8 cellular contexts compared by ENCODE assay signal in the genomic region with DNA sequence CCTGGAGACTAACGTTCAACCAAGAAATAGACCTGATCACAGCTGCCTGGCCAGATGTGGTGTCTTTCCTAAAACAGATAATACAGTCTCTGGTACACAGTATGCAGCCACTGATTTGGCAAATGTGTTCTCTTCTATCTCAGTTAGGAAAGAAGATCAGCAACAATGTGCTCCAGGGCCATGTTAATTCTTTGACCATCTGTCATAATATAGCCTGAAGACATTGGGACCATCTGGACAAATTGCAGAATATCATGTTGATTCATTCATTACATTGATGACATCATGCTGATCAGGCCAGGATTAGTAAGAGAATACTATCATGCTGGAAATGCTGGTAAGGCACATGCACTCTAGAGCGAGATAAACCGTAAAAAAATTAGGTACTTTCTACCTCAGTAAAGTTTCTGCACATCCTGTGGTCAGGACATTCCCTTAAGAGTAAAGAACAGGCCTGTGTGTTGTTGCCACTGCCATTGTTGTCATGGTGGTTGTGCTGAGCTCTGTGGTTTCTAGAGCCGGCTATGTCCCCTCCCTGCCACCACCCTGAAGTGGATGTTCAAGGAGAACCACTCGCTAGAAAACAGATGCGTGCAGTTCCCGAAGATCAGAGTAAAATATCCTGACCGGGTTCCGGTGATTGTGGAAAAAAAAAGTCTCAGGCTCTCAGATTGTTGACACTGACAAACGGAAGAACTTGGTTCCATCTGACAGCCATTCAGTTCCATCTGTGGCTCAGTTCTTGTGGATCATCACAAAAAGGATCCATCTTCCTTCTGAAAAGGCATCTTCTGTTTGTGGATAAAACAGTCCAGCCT. TPM values are rescaled to one million over a fixed set of nuclear protein-coding genes. Genes with fewer than 3 reads are reported as not detected.
DNase-seq lines count a peak whose midpoint lies in the region; ATAC-seq lines count a peak whose summit lies in the region.

No MANE protein-coding gene starts in this region.

- H3K4me3 Mint-ChIP-seq in activated T-helper 2 cell treated with anti-CD3 and anti-CD28 coated beads, Interferon-gamma antibody, Interleukin-2, Interleukin-4, amounts not matched to agents 10 μg/mL and 5 μg/mL and 100 μg/mL, durations not matched to agents 14 hours and 24 hours and 36 hours (ENCODE audit: low read depth), result no peak overlapping the region

- DNase-seq in ELR (ENCODE audit: low read depth), result peak; percentile 96
- DNase-seq in HS-5 (ENCODE audit: low read depth), result peak; percentile 94
- DNase-seq in cerebellar cortex (ENCODE audit: low spot score), result peak; percentile 37
- DNase-seq in UCSD-AML1 (lab: John Stamatoyannopoulos, UW; ENCODE audit: unreplicated experiment), result no peak
- no peak for DNase-seq in activated T-helper 2 cell treated with anti-CD3 and anti-CD28 coated beads, Interferon-gamma antibody, Interleukin-2, Interleukin-4, amounts not matched to agents 10 μg/mL and 5 μg/mL and 100 μg/mL, durations not matched to agents 14 hours and 24 hours and 36 hours (ENCODE audit: low spot score)
- no peak for DNase-seq in SHP77 treated with DMSO at 0.1 percent for 48 hours (lab: John Stamatoyannopoulos, UW)
- DNase-seq in DMS114 treated with DMSO at 0.1 percent for 48 hours (lab: John Stamatoyannopoulos, UW; ENCODE audit: unreplicated experiment), result no peak

- no peaks in the 10 kb centered on the region for H3K9me3 Mint-ChIP-seq in activated T-helper 2 cell treated with anti-CD3 and anti-CD28 coated beads, Interferon-gamma antibody, Interleukin-2, Interleukin-4, amounts not matched to agents 10 μg/mL and 5 μg/mL and 100 μg/mL, durations not matched to agents 14 hours and 24 hours and 36 hours

- H3K27ac Mint-ChIP-seq in activated T-helper 2 cell treated with anti-CD3 and anti-CD28 coated beads, Interferon-gamma antibody, Interleukin-2, Interleukin-4, amounts not matched to agents 10 μg/mL and 5 μg/mL and 100 μg/mL, durations not matched to agents 14 hours and 24 hours and 36 hours, result no peak overlapping the region

- H3K27me3 Mint-ChIP-seq in activated T-helper 2 cell treated with anti-CD3 and anti-CD28 coated beads, Interferon-gamma antibody, Interleukin-2, Interleukin-4, amounts not matched to agents 10 μg/mL and 5 μg/mL and 100 μg/mL, durations not matched to agents 14 hours and 24 hours and 36 hours (ENCODE audit: low read depth), result no peaks in the 10 kb centered on the region

- intact Hi-C loops in activated T-helper 2 cell treated with anti-CD3 and anti-CD28 coated beads, Interferon-gamma antibody, Interleukin-2, Interleukin-4, amounts not matched to agents 10 μg/mL and 5 μg/mL and 100 μg/mL, durations not matched to agents 14 hours and 24 hours and 36 hours (cut with micrococcal nuclease), result loop anchor here (10.0 kb wide), 2 partner anchors 765 to 1425 kb away; a partner anchor contains a TSS

- peaks cover 2% of the 10 kb centered on the region for H3K4me1 Mint-ChIP-seq in activated T-helper 2 cell treated with anti-CD3 and anti-CD28 coated beads, Interferon-gamma antibody, Interleukin-2, Interleukin-4, amounts not matched to agents 10 μg/mL and 5 μg/mL and 100 μg/mL, durations not matched to agents 14 hours and 24 hours and 36 hours (ENCODE audit: low read depth)

- peak; percentile 66 for ATAC-seq in GM21360 (IDR thresholded peaks at IDR 0.05; ENCODE audit: unreplicated experiment)

- H3K36me3 Mint-ChIP-seq in activated T-helper 2 cell treated with anti-CD3 and anti-CD28 coated beads, Interferon-gamma antibody, Interleukin-2, Interleukin-4, amounts not matched to agents 10 μg/mL and 5 μg/mL and 100 μg/mL, durations not matched to agents 14 hours and 24 hours and 36 hours (ENCODE audit: low read depth), result no peaks in the 10 kb centered on the region

RNA-seq across cellular contexts. Expression of a gene that starts 6.4 kb away (rescaled TPM):
- total RNA-seq in activated T-helper 2 cell treated with anti-CD3 and anti-CD28 coated beads, Interferon-gamma antibody, Interleukin-2, Interleukin-4, amounts not matched to agents 10 μg/mL and 5 μg/mL and 100 μg/mL, durations not matched to agents 14 hours and 24 hours and 36 hours, result 4.4 and 5.8 TPM in 2 replicates

Comparison
In these comparisons a context has a peak if more than half of its experiments do, and no peak if none do; other contexts are left out.
1. DNase-seq: peak in ELR (single experiment), HS-5 (single experiment) and cerebellar cortex (single experiment); none in UCSD-AML1 (single experiment), activated T-helper 2 cell treated with anti-CD3 and anti-CD28 coated beads, Interferon-gamma antibody, Interleukin-2, Interleukin-4, amounts not matched to agents 10 μg/mL and 5 μg/mL and 100 μg/mL, durations not matched to agents 14 hours and 24 hours and 36 hours (single experiment), SHP77 treated with DMSO at 0.1 percent for 48 hours (single experiment) and DMS114 treated with DMSO at 0.1 percent for 48 hours (single experiment).